Comparison of ENCODE assay signal across 8 cellular contexts in the genomic region with DNA sequence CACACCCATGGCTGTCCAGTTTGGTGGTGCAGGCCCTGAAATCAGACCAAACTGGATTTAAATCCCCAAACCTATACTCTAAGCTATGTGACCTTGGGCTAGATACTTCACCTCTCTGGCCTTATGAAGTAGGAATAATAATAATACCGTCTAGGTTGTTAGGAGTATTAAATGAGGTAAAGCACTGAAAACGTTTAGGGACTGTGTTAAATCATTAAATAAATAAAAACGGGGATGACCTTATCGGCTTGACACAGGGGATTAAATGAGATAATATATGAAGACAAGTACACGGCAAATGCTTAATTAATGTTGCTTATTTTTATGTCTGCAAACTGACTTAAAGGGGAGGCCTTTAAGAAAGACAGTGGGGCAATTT. TPM values are rescaled to one million over a fixed set of nuclear protein-coding genes. Genes with fewer than 3 reads are reported as not detected.
DNase-seq lines count a peak whose midpoint lies in the region; ATAC-seq and TF ChIP-seq lines count a peak whose summit lies in the region.

No MANE protein-coding gene starts in this region.

- peaks cover 71% of the 10 kb centered on the region for H3K4me1 Mint-ChIP-seq in activated CD8-positive, alpha-beta memory T cell treated with anti-CD3 and anti-CD28 coated beads, Interleukin-2, amount 10 ng/mL, durations not matched to agents 7 days and 5 days

- TF ChIP-seq CTCF in astrocyte of the spinal cord (IDR thresholded peaks at IDR 0.05; ENCODE audit: low read depth, low read length): no peak
- no peak for TF ChIP-seq CTCF in lower leg skin (IDR thresholded peaks at IDR 0.05)
- no peak for TF ChIP-seq CTCF in tibial artery (IDR thresholded peaks at IDR 0.05)

- H3K4me3 ChIP-seq in astrocyte of the spinal cord (ENCODE audit: low read depth, low read length) (peak overlapping the region; percentile 98), lower leg skin (ENCODE audit: low read depth, poor library complexity, severe bottlenecking) (peak overlapping the region; percentile 77), tibial artery (peak overlapping the region; percentile 71 to 92)

- H3K4me1 ChIP-seq in tibial artery: peaks cover 0 to 28% (median 13%) of the 10 kb centered on the region in 4 donors

- in situ Hi-C loops in astrocyte of the spinal cord (cut with HindIII; ENCODE audit: low sequenced_read_pairs): no loop called here

- H3K36me3 ChIP-seq in tibial artery: no peaks in the 10 kb centered on the region

- TF ChIP-seq POLR2A in lower leg skin (IDR thresholded peaks at IDR 0.05): no peak

- ATAC-seq in activated CD8-positive, alpha-beta memory T cell treated with anti-CD3 and anti-CD28 coated beads, Interleukin-2, amount 10 ng/mL, durations not matched to agents 7 days and 5 days: no peak
- no peak for ATAC-seq in HG03457 (IDR thresholded peaks at IDR 0.05; ENCODE audit: unreplicated experiment)
- ATAC-seq in HG03565 (IDR thresholded peaks at IDR 0.05; ENCODE audit: unreplicated experiment): no peak

- DNase-seq in activated CD8-positive, alpha-beta memory T cell treated with anti-CD3 and anti-CD28 coated beads, Interleukin-2, amount 10 ng/mL, durations not matched to agents 7 days and 5 days: no peak
- DNase-seq in activated CD8-positive, alpha-beta memory T cell treated with anti-CD3 and anti-CD28 coated beads, Interleukin-2, amount 50 U/mL, for 48 hours: no peak
- DNase-seq in astrocyte of the spinal cord (ENCODE audit: low read depth, low spot score) (no peak), lower leg skin (ENCODE audit: low spot score in 2 of 2) (no peak), tibial artery (no peak), COR-L47 (lab: John Stamatoyannopoulos, UW) (no peak)

- intact Hi-C loops in lower leg skin (cut with DNase I; ENCODE audit: low total_unique reads): no loop called here
- intact Hi-C loops in tibial artery (cut with DNase I; ENCODE audit: low total_unique reads): no loop called here

- H3K4me3 Mint-ChIP-seq in activated CD8-positive, alpha-beta memory T cell treated with anti-CD3 and anti-CD28 coated beads, Interleukin-2, amount 10 ng/mL, durations not matched to agents 7 days and 5 days: peak overlapping the region; percentile 93

- no peaks in the 10 kb centered on the region for H3K9me3 Mint-ChIP-seq in activated CD8-positive, alpha-beta memory T cell treated with anti-CD3 and anti-CD28 coated beads, Interleukin-2, amount 10 ng/mL, durations not matched to agents 7 days and 5 days (ENCODE audit: low read depth)

- CTCF ChIA-PET in activated CD8-positive, alpha-beta memory T cell treated with anti-CD3 and anti-CD28 coated beads, Interleukin-2, amount 10 ng/mL, durations not matched to agents 7 days and 5 days (lab: Charles Lee): interaction anchor here (1.1 to 5.6 kb wide), 5 partner anchors 12 to 78 kb away, joined by 3 to 31 read pairs (median 5); no protein-coding TSS in a partner anchor

- H3K27ac Mint-ChIP-seq in activated CD8-positive, alpha-beta memory T cell treated with anti-CD3 and anti-CD28 coated beads, Interleukin-2, amount 10 ng/mL, durations not matched to agents 7 days and 5 days: peak overlapping the region; percentile 98

- H3K36me3 Mint-ChIP-seq in activated CD8-positive, alpha-beta memory T cell treated with anti-CD3 and anti-CD28 coated beads, Interleukin-2, amount 10 ng/mL, durations not matched to agents 7 days and 5 days: peaks cover 34% of the 10 kb centered on the region

- no peaks in the 10 kb centered on the region for H3K27me3 Mint-ChIP-seq in activated CD8-positive, alpha-beta memory T cell treated with anti-CD3 and anti-CD28 coated beads, Interleukin-2, amount 10 ng/mL, durations not matched to agents 7 days and 5 days

- peak overlapping the region; percentile 85 to 88 for H3K27ac ChIP-seq in tibial artery

- 43 to 54% methylated on average over 5 of the region's 5 CpGs for WGBS in lower leg skin, 2 donors

- H3K9me3 ChIP-seq in tibial artery: no peaks in the 10 kb centered on the region

- no peaks in the 10 kb centered on the region for H3K27me3 ChIP-seq in tibial artery

RNA-seq across cellular contexts. Expression of a gene that starts 0.7 kb away (rescaled TPM):
- 100 to 1,000 TPM; 151 to 170 TPM for total RNA-seq in activated CD8-positive, alpha-beta memory T cell treated with anti-CD3 and anti-CD28 coated beads, Interleukin-2, amount 10 ng/mL, durations not matched to agents 7 days and 5 days
- 10 to 100 TPM; 27.0 to 37.4 (median 28.2) TPM for total RNA-seq in lower leg skin

RNA-seq across cellular contexts. Expression of a gene that starts 5.4 kb away (rescaled TPM):
- 10 to 100 TPM; 22.3 to 31.2 TPM for total RNA-seq in activated CD8-positive, alpha-beta memory T cell treated with anti-CD3 and anti-CD28 coated beads, Interleukin-2, amount 10 ng/mL, durations not matched to agents 7 days and 5 days
- total RNA-seq in lower leg skin: 10 to 100 TPM in 3 of 4 donors, 1 to 10 TPM in 1; 9.8 to 19.5 (median 12.4) TPM

RNA-seq across cellular contexts. Expression of a gene that starts 55.8 kb away (rescaled TPM):
- 100 to 1,000 TPM; 113 to 126 TPM for total RNA-seq in activated CD8-positive, alpha-beta memory T cell treated with anti-CD3 and anti-CD28 coated beads, Interleukin-2, amount 10 ng/mL, durations not matched to agents 7 days and 5 days
- total RNA-seq in lower leg skin: 10 to 100 TPM in 2 of 4 donors, 1 to 10 TPM in 2; 7.0 to 30.2 (median 9.6) TPM
